ENCODE assay signal across 9 cellular contexts in genomic region chr5:6948562-6948961, GRCh38.
"Had no signal": no experiment of that assay in that cellular context is flagged by ENCODE, and none has a peak within 500 bp of the region (broad histone marks: within the 10 kb centered on the region; RNA-seq: fewer than 3 reads in every experiment).

No MANE protein-coding gene starts in this region.

- H2AFZ ChIP-seq: GM23248 had no signal

- H3K4me1 ChIP-seq: HAP-1 had no signal

- DNase-seq: GM23248, GOT3, H7, Karpas-422, KBM-7 had no signal

- ATAC-seq: HCT116 had no signal

- H3K4me2 ChIP-seq: KMS-11 had no signal

- H3K9ac ChIP-seq: GM23248, KMS-11 had no signal

- H3K9me3 ChIP-seq: HAP-1 had no signal

- H3K27ac ChIP-seq: GM23248, KMS-11 had no signal

- H3K36me3 ChIP-seq: HAP-1 had no signal

- H3K4me3 ChIP-seq: GM23248, HAP-1 had no signal

- FAIRE-seq: HTR-8/SVneo had no signal
